8 cellular contexts compared by ENCODE assay signal in the genomic region with DNA sequence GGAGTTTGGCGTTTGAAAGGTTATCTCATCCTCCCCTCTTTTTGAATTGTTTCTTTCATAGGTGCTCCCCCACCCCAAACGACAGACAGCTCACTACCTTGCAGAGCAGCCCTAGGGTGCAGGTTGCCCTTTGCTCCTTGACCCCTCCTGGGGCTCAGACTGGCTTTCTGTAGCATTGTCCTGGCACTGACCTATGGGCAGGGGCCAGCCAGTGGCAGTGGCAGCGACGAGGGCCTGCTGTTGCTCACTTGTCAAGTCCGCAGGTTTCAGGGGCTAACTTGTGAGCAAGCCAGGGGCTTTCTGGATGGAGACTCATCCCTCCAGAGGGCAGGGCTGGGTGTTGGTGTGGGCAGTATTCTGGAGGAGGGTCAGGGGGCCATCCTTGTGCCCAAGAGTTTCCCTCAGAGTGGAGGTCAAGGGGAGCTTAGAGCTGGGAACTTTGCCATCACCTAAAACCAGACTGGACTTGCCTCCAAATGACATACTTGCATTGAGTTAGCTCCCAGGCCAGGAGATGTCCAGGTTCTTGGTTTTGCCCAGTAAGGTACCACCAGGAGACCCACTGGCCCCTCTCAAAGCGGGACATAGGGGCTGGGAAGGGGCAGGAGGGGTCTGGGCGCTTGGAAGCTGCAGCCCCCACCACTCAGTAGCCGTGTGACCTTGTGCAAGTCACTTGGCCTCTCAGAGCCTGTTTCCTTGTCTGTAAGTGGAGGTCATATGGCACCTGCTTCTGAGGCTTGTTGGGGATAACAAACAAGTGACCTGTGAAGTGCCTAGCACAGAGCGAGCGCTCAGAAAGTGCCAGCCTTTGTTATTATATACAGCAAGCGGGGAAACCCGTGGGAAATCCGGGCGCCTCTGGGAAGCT. TPM values are rescaled to one million over a fixed set of nuclear protein-coding genes. Genes with fewer than 3 reads are reported as not detected.
DNase-seq lines count a peak whose midpoint lies in the region; ATAC-seq and TF ChIP-seq lines count a peak whose summit lies in the region.

No MANE protein-coding gene starts in this region.

- H3K56ac ChIP-seq in IMR-90 (ENCODE audit: extremely low read depth, insufficient read depth, low read length): no peak overlapping the region

- intact Hi-C loops in IMR-90 (cut with micrococcal nuclease): no loop called here

- no peak overlapping the region for H3K27ac Mint-ChIP-seq in activated T-cell treated with anti-CD3 and anti-CD28 coated beads, Interleukin-2, amount 50 U/mL, for 24 hours

- no peak overlapping the region for H3K23ac ChIP-seq in IMR-90 (ENCODE audit: low read depth, low read length)

- peak overlapping the region; percentile 34 for H3K4me2 ChIP-seq in IMR-90 (ENCODE audit: low read depth, low read length)

- H2BK5ac ChIP-seq in IMR-90 (ENCODE audit: low read depth, low read length, poor library complexity, severe bottlenecking): no peak overlapping the region

- H4K91ac ChIP-seq in IMR-90 (ENCODE audit: insufficient read depth, low read depth, low read length): peak overlapping the region; percentile 31; the same call in 1 of the 2 replicates

- H2AK5ac ChIP-seq in IMR-90 (ENCODE audit: low read depth, low read length): peak overlapping the region; percentile 75

- no peaks in the 10 kb centered on the region for H3K9me3 ChIP-seq in IMR-90 (ENCODE audit: control insufficient read depth, insufficient read depth, low read length)
- H3K9me3 ChIP-seq in effector memory CD4-positive, alpha-beta T cell (ENCODE audit: control insufficient read depth, low read length): no peaks in the 10 kb centered on the region

- TF ChIP-seq RAD21 in IMR-90 (IDR thresholded peaks at IDR 0.05; ENCODE audit: low read length): no peak

- H3K9ac ChIP-seq in IMR-90 (ENCODE audit: low read depth, low read length): no peak overlapping the region

- H3K36me3 Mint-ChIP-seq in activated T-cell treated with anti-CD3 and anti-CD28 coated beads, Interleukin-2, amount 50 U/mL, for 24 hours (ENCODE audit: low read depth): no peaks in the 10 kb centered on the region

- CTCF ChIA-PET in IMR-90 (lab: Yijun Ruan, JAX): interaction anchor here (0.6 kb wide), 1 partner anchor 33 kb away, joined by 3 read pairs; no protein-coding TSS in a partner anchor

- in situ Hi-C loops in IMR-90 (cut with MboI; ENCODE audit: low sequenced_read_pairs): no loop called here

- no peak for TF ChIP-seq CTCF in IMR-90 (conservative IDR thresholded peaks at IDR 0.05; ENCODE audit: low read depth, low read length)

- no peak overlapping the region; the same call in 2 of the 3 replicates for H2BK15ac ChIP-seq in IMR-90 (ENCODE audit: low read depth, low read length)

- no peaks in the 10 kb centered on the region for H4K20me1 ChIP-seq in IMR-90 (ENCODE audit: insufficient read depth, low read length)

- H2BK20ac ChIP-seq in IMR-90 (ENCODE audit: low read depth, low read length): peak overlapping the region; percentile 13; the same call in 1 of the 2 replicates

- H3K4ac ChIP-seq in IMR-90 (ENCODE audit: low read depth, low read length): peak overlapping the region; percentile 48

- 47% methylated on average over 4 of the region's 14 CpGs; no CpG with 5 or more reads in 1 of the 2 experiments for WGBS in IMR-90 (ENCODE audit: extremely low coverage in 2 of 2, insufficient read length in 1 of 2), 2 experiments

- no peak overlapping the region; the same call in 1 of the 2 replicates for H3K27ac ChIP-seq in IMR-90 (ENCODE audit: insufficient read depth, low read length)
- H3K27ac ChIP-seq in effector memory CD4-positive, alpha-beta T cell (ENCODE audit: insufficient read depth, low read length, poor library complexity, severe bottlenecking): no peak overlapping the region

- BruUV-seq in IMR-90 (replicated peaks; lab: Mats Ljungman, UMichigan): no TSS peak

- ATAC-seq in IMR-90 (ENCODE audit: low read depth): no peak
- no peak for ATAC-seq in GM21447 (IDR thresholded peaks at IDR 0.05; ENCODE audit: unreplicated experiment)
- ATAC-seq in GM18519 (IDR thresholded peaks at IDR 0.05; ENCODE audit: low FRiP score, unreplicated experiment): no peak

- peak overlapping the region; percentile 78 for H3K4me3 Mint-ChIP-seq in activated T-cell treated with anti-CD3 and anti-CD28 coated beads, Interleukin-2, amount 50 U/mL, for 24 hours

- POLR2A ChIA-PET in IMR-90 (lab: Charles Lee; ENCODE audit: unreplicated experiment): interaction anchor here (0.6 to 1.4 kb wide), 2 partner anchors 9 to 59 kb away, joined by 3 to 7 read pairs; no protein-coding TSS in a partner anchor

- H3K4me1 Mint-ChIP-seq in activated T-cell treated with anti-CD3 and anti-CD28 coated beads, Interleukin-2, amount 50 U/mL, for 24 hours (ENCODE audit: low read depth): peaks cover 23% of the 10 kb centered on the region

- H2AFZ ChIP-seq in IMR-90 (replicated peaks; ENCODE audit: low read length, poor library complexity): peak overlapping the region; percentile 93

- peaks cover 10% of the 10 kb centered on the region for H3K4me1 ChIP-seq in IMR-90 (ENCODE audit: control insufficient read depth, insufficient read depth, low read length)
- peaks cover 17% of the 10 kb centered on the region for H3K4me1 ChIP-seq in effector memory CD4-positive, alpha-beta T cell (ENCODE audit: control insufficient read depth, insufficient read depth, low read length, poor library complexity, severe bottlenecking)

- H3K27me3 Mint-ChIP-seq in activated T-cell treated with anti-CD3 and anti-CD28 coated beads, Interleukin-2, amount 50 U/mL, for 24 hours: no peaks in the 10 kb centered on the region

- no peak for TF ChIP-seq POLR2A in IMR-90 (IDR thresholded peaks at IDR 0.05; ENCODE audit: low read depth, low read length)

- H3K18ac ChIP-seq in IMR-90 (ENCODE audit: low read depth, low read length): no peak overlapping the region

- H2BK120ac ChIP-seq in IMR-90 (ENCODE audit: low read depth, low read length): no peak overlapping the region; the same call in 1 of the 2 replicates

- peaks cover 11% of the 10 kb centered on the region; the same call in 1 of the 2 replicates for H3K9me1 ChIP-seq in IMR-90 (ENCODE audit: insufficient read depth, low read length)

- H3K9me3 Mint-ChIP-seq in activated T-cell treated with anti-CD3 and anti-CD28 coated beads, Interleukin-2, amount 50 U/mL, for 24 hours: no peaks in the 10 kb centered on the region

- H2AK9ac ChIP-seq in IMR-90 (replicated peaks; ENCODE audit: low read depth, low read length, poor library complexity): peak overlapping the region; percentile 97

- peak overlapping the region; percentile 41 for H4K5ac ChIP-seq in IMR-90 (ENCODE audit: low read depth, low read length)

- dilution Hi-C loops in IMR-90 (cut with HindIII; ENCODE audit: low sequenced_read_pairs, unreplicated experiment): no loop called here

- DNase-seq in activated T-cell treated with anti-CD3 and anti-CD28 coated beads, Interleukin-2, amount 50 U/mL, for 24 hours: no peak
- DNase-seq in activated T-cell treated with anti-CD3 and anti-CD28 coated beads, Interleukin-2, amount 50 U/mL, for 1 hour: no peak
- DNase-seq in IMR-90 (no peak), pons (ENCODE audit: low spot score) (peak; percentile 44), superior temporal gyrus (ENCODE audit: extremely low spot score) (no peak)
- no peak for DNase-seq in effector memory CD4-positive, alpha-beta T cell

- no peaks in the 10 kb centered on the region for H3K27me3 ChIP-seq in IMR-90 (ENCODE audit: control insufficient read depth, insufficient read depth, low read length)
- H3K27me3 ChIP-seq in effector memory CD4-positive, alpha-beta T cell (replicated peaks; ENCODE audit: control insufficient read depth, insufficient read depth, low read length, poor library complexity, severe bottlenecking): no peaks in the 10 kb centered on the region

- H3K36me3 ChIP-seq in IMR-90 (ENCODE audit: control insufficient read depth, insufficient read depth, low read length): no peaks in the 10 kb centered on the region
- no peaks in the 10 kb centered on the region for H3K36me3 ChIP-seq in effector memory CD4-positive, alpha-beta T cell (ENCODE audit: control insufficient read depth, insufficient read depth, low read length)

- H3K79me1 ChIP-seq in IMR-90 (ENCODE audit: low read depth in 1 of 2, low read length in 2 of 2): peaks cover 0 to 3% of the 10 kb centered on the region in 2 experiments; a peak in 1 of 4 replicates

- no peak overlapping the region for H3K14ac ChIP-seq in IMR-90 (replicated peaks; ENCODE audit: low read depth, low read length)

- peak overlapping the region; percentile 53 to 86; a peak in 3 of 4 replicates for H4K8ac ChIP-seq in IMR-90 (ENCODE audit: low read depth in 2 of 2, low read length in 2 of 2)

- H3K4me3 ChIP-seq in IMR-90 (ENCODE audit: insufficient read depth, low read depth, low read length): no peak overlapping the region
- peak overlapping the region; percentile 60 for H3K4me3 ChIP-seq in effector memory CD4-positive, alpha-beta T cell (ENCODE audit: insufficient read depth, low read depth, low read length, poor library complexity, severe bottlenecking)

TF ChIP-seq in IMR-90, 13 proteins besides CTCF, POLR2A, EP300 and RAD21:
- TF ChIP-seq CEBPB (IDR thresholded peaks at IDR 0.05; ENCODE audit: low read depth, low read length) (no peak), BHLHE40 (IDR thresholded peaks at IDR 0.05; ENCODE audit: low read depth, low read length) (no peak), RFX5 (IDR thresholded peaks at IDR 0.05; ENCODE audit: low read depth, low read length) (no peak)
- TF ChIP-seq, protein P1, sequence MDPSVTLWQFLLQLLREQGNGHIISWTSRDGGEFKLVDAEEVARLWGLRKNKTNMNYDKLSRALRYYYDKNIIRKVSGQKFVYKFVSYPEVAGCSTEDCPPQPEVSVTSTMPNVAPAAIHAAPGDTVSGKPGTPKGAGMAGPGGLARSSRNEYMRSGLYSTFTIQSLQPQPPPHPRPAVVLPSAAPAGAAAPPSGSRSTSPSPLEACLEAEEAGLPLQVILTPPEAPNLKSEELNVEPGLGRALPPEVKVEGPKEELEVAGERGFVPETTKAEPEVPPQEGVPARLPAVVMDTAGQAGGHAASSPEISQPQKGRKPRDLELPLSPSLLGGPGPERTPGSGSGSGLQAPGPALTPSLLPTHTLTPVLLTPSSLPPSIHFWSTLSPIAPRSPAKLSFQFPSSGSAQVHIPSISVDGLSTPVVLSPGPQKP (IDR thresholded peaks at IDR 0.05; ENCODE audit: borderline replicate concordance, low read depth, low read length): no peak

RNA-seq across cellular contexts. Expression of a gene that starts 53.5 kb away (rescaled TPM):
- total RNA-seq in IMR-90 (2012; rRNA removed): 18.1 and 27.5 TPM in 2 replicates
- 11.1 and 14.0 TPM in 2 replicates for polyA plus RNA-seq in IMR-90 (2012; rRNA removed)
- 10.8 and 11.5 TPM in 2 replicates for polyA plus RNA-seq in IMR-90 (2012; cell fraction: cytosol; rRNA removed)
- polyA plus RNA-seq in IMR-90 (2012; cell fraction: nucleus; rRNA removed; ENCODE audit: low replicate concordance): 2.3 and 5.1 TPM in 2 replicates
